Comparison of ENCODE assay signal across 2 cellular contexts in genomic region chr3:70108546-70108945, GRCh38.
"Had no signal": no experiment of that assay in that cellular context is flagged by ENCODE, and none has a peak within 500 bp of the region (broad histone marks: within the 10 kb centered on the region; RNA-seq: fewer than 3 reads in every experiment).

No MANE protein-coding gene starts in this region.

- H3K4me3 Mint-ChIP-seq: H9 had no signal

- H3K9me3 Mint-ChIP-seq: H9 had no signal

- DNase-seq: HCEC 1CT had no signal

- H3K27ac Mint-ChIP-seq: H9 had no signal
